In the genomic region with DNA sequence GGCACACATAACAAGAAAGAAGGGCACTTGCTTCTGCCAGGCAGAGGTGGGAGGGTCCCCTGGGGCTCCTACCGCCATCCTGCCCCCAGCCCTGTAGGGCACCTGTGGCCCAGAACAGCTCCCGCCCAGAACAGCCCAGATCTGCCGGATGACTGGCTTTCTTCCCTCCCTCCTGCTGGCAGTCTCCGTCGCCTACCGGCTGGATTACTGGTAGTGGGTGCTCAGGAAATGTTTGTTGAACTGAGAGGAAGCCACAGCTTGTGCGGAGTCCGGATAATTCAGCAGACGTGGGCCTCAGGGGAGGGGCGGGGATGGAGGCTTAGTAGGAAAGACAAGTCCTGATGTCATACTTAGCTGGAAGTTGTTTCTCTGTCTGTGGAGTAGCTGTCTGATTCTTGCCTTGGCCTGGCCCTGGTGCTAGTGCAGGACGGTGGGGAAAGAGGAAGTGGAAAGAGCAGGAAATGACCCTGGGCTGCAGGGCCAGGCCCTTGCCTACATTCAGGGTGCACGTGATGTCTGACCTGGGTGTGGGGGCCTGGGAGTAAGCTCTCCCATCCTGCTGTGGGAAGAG, we compare ENCODE assay signal across 7 cellular contexts. TPM values are rescaled to one million over a fixed set of nuclear protein-coding genes. Genes with fewer than 3 reads are reported as not detected.
DNase-seq lines count a peak whose midpoint lies in the region.
"Had no signal": no experiment of that assay in that cellular context is flagged by ENCODE, and none has a peak within 500 bp of the region (broad histone marks: within the 10 kb centered on the region; RNA-seq: fewer than 3 reads in every experiment).

No MANE protein-coding gene starts in this region.

- in situ Hi-C loops in HAP-1 (cut with MboI; ENCODE audit: low sequenced_read_pairs): no loop called here

- H4K8ac ChIP-seq in neuronal stem cell (ENCODE audit: low read depth, low read length): no peak overlapping the region

- H4K91ac ChIP-seq in neuronal stem cell (ENCODE audit: low read depth, low read length, poor library complexity): no peak overlapping the region

- no CpG with 5 or more reads among the region's 12 CpGs for WGBS in neuronal stem cell (ENCODE audit: extremely low coverage in 2 of 2, insufficient read length in 2 of 2, insufficient replicate concordance in 1 of 2), 2 donors

- peaks cover 12 to 22% of the 10 kb centered on the region in 2 donors for H3K4me1 ChIP-seq in neuronal stem cell (ENCODE audit: control insufficient read depth in 2 of 2, insufficient read depth in 1 of 2, low read depth in 1 of 2, low read length in 2 of 2)
- H3K4me1 ChIP-seq in HAP-1: no peaks in the 10 kb centered on the region; the same call in 1 of the 2 replicates

- H2AK5ac ChIP-seq in neuronal stem cell (ENCODE audit: low read depth, low read length): no peak overlapping the region

- DNase-seq in NCI-H1092 treated with DMSO at 0.1 percent for 48 hours (lab: John Stamatoyannopoulos, UW) (peak; percentile 3), NCI-H1092 (lab: John Stamatoyannopoulos, UW) (no peak), neuronal stem cell (ENCODE audit: low spot score) (no peak), T-helper 9 cell (no peak), HAP-1 (ENCODE audit: low spot score in 2 of 2) (no peak)
- DNase-seq in central memory CD4-positive, alpha-beta T cell: peak; percentile 17

- H2BK12ac ChIP-seq in neuronal stem cell (ENCODE audit: low read length): no peak overlapping the region

- no peak overlapping the region for H2BK120ac ChIP-seq in neuronal stem cell (ENCODE audit: low read depth, low read length)

- no peak overlapping the region for H3K4me3 ChIP-seq in neuronal stem cell (ENCODE audit: low read length in 2 of 2)
- no peak overlapping the region for H3K4me3 ChIP-seq in HAP-1

- H3K79me1 ChIP-seq in neuronal stem cell (ENCODE audit: low read depth, low read length): no peaks in the 10 kb centered on the region

- peaks cover 0 to 5% of the 10 kb centered on the region in 2 donors for H3K9me3 ChIP-seq in neuronal stem cell (replicated peaks in 1 of 2; ENCODE audit: control insufficient read depth in 2 of 2, insufficient read depth in 1 of 2, low read depth in 1 of 2, low read length in 2 of 2)
- H3K9me3 ChIP-seq in HAP-1: no peaks in the 10 kb centered on the region

- no peak overlapping the region for H3K18ac ChIP-seq in neuronal stem cell (ENCODE audit: low read length)

- no peak overlapping the region for H2BK5ac ChIP-seq in neuronal stem cell (ENCODE audit: low read length)

- no peak overlapping the region for H3K9ac ChIP-seq in neuronal stem cell (ENCODE audit: low read depth, low read length, poor library complexity)

- H3K36me3 ChIP-seq in neuronal stem cell (replicated peaks in 1 of 2; ENCODE audit: control insufficient read depth in 2 of 2, insufficient read depth in 2 of 2, low read length in 2 of 2) (no peaks in the 10 kb centered on the region), HAP-1 (replicated peaks) (peaks cover 8% of the 10 kb centered on the region; the same call in 1 of the 2 replicates)

- peaks cover 0 to 5% (median 2%) of the 10 kb centered on the region in 3 experiments for H3K27me3 ChIP-seq in neuronal stem cell (ENCODE audit: control insufficient read depth in 3 of 3, insufficient read depth in 3 of 3, low read depth in 1 of 3, low read length in 3 of 3)
- no peaks in the 10 kb centered on the region for H3K27me3 ChIP-seq in HAP-1 (ENCODE audit: low read depth)

- H3K14ac ChIP-seq in neuronal stem cell (ENCODE audit: low read length): no peak overlapping the region

- H2BK15ac ChIP-seq in neuronal stem cell (ENCODE audit: low read length): peak overlapping the region; percentile 18

- peak overlapping the region; percentile 56 for H2AFZ ChIP-seq in neuronal stem cell (ENCODE audit: low read length)

- H3K4ac ChIP-seq in neuronal stem cell (ENCODE audit: low read length): no peak overlapping the region

- no peak overlapping the region for H3K4me2 ChIP-seq in neuronal stem cell (ENCODE audit: insufficient read depth, low read length, poor library complexity, severe bottlenecking)

- no peak overlapping the region for H3K23ac ChIP-seq in neuronal stem cell (ENCODE audit: low read depth, low read length, poor library complexity)

- H3K27ac ChIP-seq in neuronal stem cell (replicated peaks; ENCODE audit: low read length): no peak overlapping the region
- H3K27ac ChIP-seq: 22Rv1 had no signal

RNA-seq across cellular contexts. Expression of a gene that starts 6.7 kb away (rescaled TPM):
- polyA plus RNA-seq in neuronal stem cell (2013, experiment 1 of 2): 0.13 TPM
- 0.08 TPM for polyA plus RNA-seq in neuronal stem cell (2013, experiment 2 of 2)

RNA-seq across cellular contexts. Expression of a gene that starts 10.5 kb away (rescaled TPM):
- polyA plus RNA-seq in neuronal stem cell (2013, experiment 1 of 2): 12.8 TPM
- polyA plus RNA-seq in neuronal stem cell (2013, experiment 2 of 2): 13.4 TPM

RNA-seq across cellular contexts. Expression of a gene that starts 16.8 kb away (rescaled TPM):
- not detected for polyA plus RNA-seq in neuronal stem cell (2013, experiment 1 of 2)
- polyA plus RNA-seq in neuronal stem cell (2013, experiment 2 of 2): not detected

RNA-seq across cellular contexts. Expression of a gene that starts 24.0 kb away (rescaled TPM):
- 0.18 TPM for polyA plus RNA-seq in neuronal stem cell (2013, experiment 1 of 2)
- polyA plus RNA-seq in neuronal stem cell (2013, experiment 2 of 2): 0.25 TPM

RNA-seq across cellular contexts. Expression of a gene that starts 26.3 kb away (rescaled TPM):
- 3.7 TPM for polyA plus RNA-seq in neuronal stem cell (2013, experiment 1 of 2)
- 3.2 TPM for polyA plus RNA-seq in neuronal stem cell (2013, experiment 2 of 2)

Comparison
In these comparisons a context has a peak if more than half of its experiments do, and no peak if none do; other contexts are left out.
1. DNase-seq: peak in NCI-H1092 treated with DMSO at 0.1 percent for 48 hours (single experiment) and central memory CD4-positive, alpha-beta T cell (single experiment); none in NCI-H1092 (single experiment), neuronal stem cell (single experiment), T-helper 9 cell (single experiment) and HAP-1 (0 of 2).